Comparison of ENCODE assay signal across 23 cellular contexts in genomic region chr3:4595709-4596108, GRCh38.
DNase-seq lines count a peak whose midpoint lies in the region; ATAC-seq and TF ChIP-seq lines count a peak whose summit lies in the region.
"Had no signal": no experiment of that assay in that cellular context is flagged by ENCODE, and none has a peak within 500 bp of the region (broad histone marks: within the 10 kb centered on the region; RNA-seq: fewer than 3 reads in every experiment).

No MANE protein-coding gene starts in this region.

- H3K9me3 ChIP-seq in trophoblast cell (ENCODE audit: insufficient read depth, low read depth, low read length), result no peaks in the 10 kb centered on the region
- H3K9me3 ChIP-seq: Peyer's patch had no signal

- no peaks in the 10 kb centered on the region for H3K27me3 ChIP-seq in trophoblast cell (ENCODE audit: insufficient read depth, low read length)
- H3K27me3 ChIP-seq in mesendoderm (ENCODE audit: insufficient read depth, low read length, poor library complexity), result no peaks in the 10 kb centered on the region
- H3K27me3 ChIP-seq: BLaER1, Peyer's patch had no signal

- H2BK12ac ChIP-seq in trophoblast cell (ENCODE audit: low read length), result no peak overlapping the region

- peak; percentile 31 for DNase-seq in stimulated activated naive CD8-positive, alpha-beta T cell treated with anti-CD3 and anti-CD28 coated beads, Interleukin-15, Interleukin-2, amounts not matched to agents 100 U/mL and 50 U/mL, for 24 hours
- DNase-seq in stimulated activated naive CD8-positive, alpha-beta T cell treated with anti-CD3 and anti-CD28 coated beads, Interleukin-15, amount 100 ng/mL, for 72 hours, result no peak
- DNase-seq in activated T-helper 2 cell treated with anti-CD3 and anti-CD28 coated beads, Interferon-gamma antibody, Interleukin-2, Interleukin-4, amounts not matched to agents 10 μg/mL and 5 μg/mL and 100 μg/mL, durations not matched to agents 14 hours and 24 hours and 36 hours (ENCODE audit: low spot score), result no peak
- peak; percentile 45 for DNase-seq in nephron progenitor cell
- no peak for DNase-seq in type B pancreatic cell (ENCODE audit: extremely low spot score, unreplicated experiment)
- no peak for DNase-seq in trophoblast cell
- no peak for DNase-seq in mesendoderm
- no peak for DNase-seq in posterior cingulate gyrus
- DNase-seq: CD4-positive, alpha-beta T cell; COR-L47; DMS 273 treated with DMSO at 0.1 percent for 48 hours; DMS79 treated with DMSO at 0.1 percent for 48 hours; H7; NCI-H1092 treated with DMSO at 0.1 percent for 48 hours; NCI-H1436 treated with DMSO at 0.1 percent for 48 hours; NCI-H2029 treated with DMSO at 0.1 percent for 48 hours; NCI-H2171 treated with DMSO at 0.1 percent for 48 hours; NCI-H446; NCI-H526; Peyer's patch had no signal

- H2AK5ac ChIP-seq in trophoblast cell (ENCODE audit: low read length), result no peak overlapping the region
- H2AK5ac ChIP-seq in mesendoderm (ENCODE audit: low read length), result no peak overlapping the region

- H2BK120ac ChIP-seq in trophoblast cell (ENCODE audit: insufficient read depth, low read length, poor library complexity), result no peak overlapping the region
- H2BK120ac ChIP-seq in mesendoderm (ENCODE audit: low read depth, low read length), result no peak overlapping the region

- H3K27ac Mint-ChIP-seq in stimulated activated naive CD8-positive, alpha-beta T cell treated with anti-CD3 and anti-CD28 coated beads, Interleukin-15, amount 100 ng/mL, for 72 hours, result no peak overlapping the region
- peak overlapping the region; percentile 78 for H3K27ac Mint-ChIP-seq in activated T-helper 2 cell treated with anti-CD3 and anti-CD28 coated beads, Interferon-gamma antibody, Interleukin-2, Interleukin-4, amounts not matched to agents 10 μg/mL and 5 μg/mL and 100 μg/mL, durations not matched to agents 14 hours and 24 hours and 36 hours
- H3K27ac Mint-ChIP-seq in nephron progenitor cell (peak overlapping the region; percentile 98), type B pancreatic cell (no peak overlapping the region)
- H3K27ac Mint-ChIP-seq: CD4-positive, alpha-beta T cell had no signal

- H3K14ac ChIP-seq in trophoblast cell (ENCODE audit: low read length), result no peak overlapping the region

- H4K12ac ChIP-seq in trophoblast cell (ENCODE audit: low read depth, low read length), result no peak overlapping the region

- peaks cover 46% of the 10 kb centered on the region for H3K4me1 Mint-ChIP-seq in stimulated activated naive CD8-positive, alpha-beta T cell treated with anti-CD3 and anti-CD28 coated beads, Interleukin-15, amount 100 ng/mL, for 72 hours
- peaks cover 43% of the 10 kb centered on the region for H3K4me1 Mint-ChIP-seq in activated T-helper 2 cell treated with anti-CD3 and anti-CD28 coated beads, Interferon-gamma antibody, Interleukin-2, Interleukin-4, amounts not matched to agents 10 μg/mL and 5 μg/mL and 100 μg/mL, durations not matched to agents 14 hours and 24 hours and 36 hours (ENCODE audit: low read depth)
- peaks cover 87% of the 10 kb centered on the region for H3K4me1 Mint-ChIP-seq in nephron progenitor cell
- peaks cover 32% of the 10 kb centered on the region for H3K4me1 Mint-ChIP-seq in type B pancreatic cell (ENCODE audit: unreplicated experiment)

- H4K5ac ChIP-seq in mesendoderm (ENCODE audit: low read length), result no peak overlapping the region

- H3K4me2 ChIP-seq in trophoblast cell (ENCODE audit: low read length) (no peak overlapping the region), mesendoderm (ENCODE audit: low read length) (no peak overlapping the region)
- H3K4me2 ChIP-seq: BLaER1, KMS-11 had no signal

- H4K8ac ChIP-seq in trophoblast cell (ENCODE audit: low read depth, low read length), result no peak overlapping the region
- H4K8ac ChIP-seq in mesendoderm (ENCODE audit: low read depth, low read length), result no peak overlapping the region

- no peak overlapping the region for H2AFZ ChIP-seq in trophoblast cell (ENCODE audit: insufficient read depth, low read length, poor library complexity)

- H3K27me3 Mint-ChIP-seq in stimulated activated naive CD8-positive, alpha-beta T cell treated with anti-CD3 and anti-CD28 coated beads, Interleukin-15, amount 100 ng/mL, for 72 hours, result no peaks in the 10 kb centered on the region
- no peaks in the 10 kb centered on the region for H3K27me3 Mint-ChIP-seq in activated T-helper 2 cell treated with anti-CD3 and anti-CD28 coated beads, Interferon-gamma antibody, Interleukin-2, Interleukin-4, amounts not matched to agents 10 μg/mL and 5 μg/mL and 100 μg/mL, durations not matched to agents 14 hours and 24 hours and 36 hours (ENCODE audit: low read depth)
- no peaks in the 10 kb centered on the region for H3K27me3 Mint-ChIP-seq in nephron progenitor cell (ENCODE audit: low read depth, poor library complexity)
- H3K27me3 Mint-ChIP-seq in type B pancreatic cell, result no peaks in the 10 kb centered on the region
- H3K27me3 Mint-ChIP-seq: CD4-positive, alpha-beta T cell had no signal

- H3K79me2 ChIP-seq in trophoblast cell (ENCODE audit: control insufficient read depth, insufficient read depth, low read length, poor library complexity), result no peaks in the 10 kb centered on the region
- H3K79me2 ChIP-seq in mesendoderm (ENCODE audit: control insufficient read depth, insufficient read depth, low read length), result no peaks in the 10 kb centered on the region

- H2BK15ac ChIP-seq in mesendoderm (replicated peaks; ENCODE audit: low read depth), result no peak overlapping the region

- intact Hi-C loops in activated T-helper 2 cell treated with anti-CD3 and anti-CD28 coated beads, Interferon-gamma antibody, Interleukin-2, Interleukin-4, amounts not matched to agents 10 μg/mL and 5 μg/mL and 100 μg/mL, durations not matched to agents 14 hours and 24 hours and 36 hours (cut with micrococcal nuclease), result loop anchor here (2.0 to 5.0 kb wide), 3 partner anchors 37 to 245 kb away; no protein-coding TSS in a partner anchor
- intact Hi-C loops in posterior cingulate gyrus (cut with DNase I), result no loop called here

- peaks cover 8% of the 10 kb centered on the region in 2 donors for H3K9me3 Mint-ChIP-seq in stimulated activated naive CD8-positive, alpha-beta T cell treated with anti-CD3 and anti-CD28 coated beads, Interleukin-15, amount 100 ng/mL, for 72 hours
- peaks cover 9% of the 10 kb centered on the region for H3K9me3 Mint-ChIP-seq in activated T-helper 2 cell treated with anti-CD3 and anti-CD28 coated beads, Interferon-gamma antibody, Interleukin-2, Interleukin-4, amounts not matched to agents 10 μg/mL and 5 μg/mL and 100 μg/mL, durations not matched to agents 14 hours and 24 hours and 36 hours
- H3K9me3 Mint-ChIP-seq in nephron progenitor cell (peaks cover 57% of the 10 kb centered on the region), type B pancreatic cell (no peaks in the 10 kb centered on the region)
- H3K9me3 Mint-ChIP-seq: CD4-positive, alpha-beta T cell had no signal

- H3K36me3 Mint-ChIP-seq in activated T-helper 2 cell treated with anti-CD3 and anti-CD28 coated beads, Interferon-gamma antibody, Interleukin-2, Interleukin-4, amounts not matched to agents 10 μg/mL and 5 μg/mL and 100 μg/mL, durations not matched to agents 14 hours and 24 hours and 36 hours (ENCODE audit: low read depth), result peaks cover 24% of the 10 kb centered on the region
- peaks cover 60% of the 10 kb centered on the region for H3K36me3 Mint-ChIP-seq in nephron progenitor cell (ENCODE audit: low read depth)
- H3K36me3 Mint-ChIP-seq in type B pancreatic cell, result no peaks in the 10 kb centered on the region

- WGBS in trophoblast cell (ENCODE audit: extremely low coverage, insufficient coverage, insufficient read length), result no CpG with 5 or more reads among the region's 6 CpGs
- no CpG with 5 or more reads among the region's 6 CpGs for WGBS in mesendoderm (ENCODE audit: extremely low coverage, insufficient coverage, low lambda C conversion rate)

- H3K36me3 ChIP-seq in trophoblast cell (ENCODE audit: control insufficient read depth in 1 of 2, insufficient read depth in 2 of 2, low read length in 2 of 2), result no peaks in the 10 kb centered on the region
- H3K36me3 ChIP-seq in mesendoderm (ENCODE audit: control insufficient read depth, insufficient read depth, low read length), result no peaks in the 10 kb centered on the region
- H3K36me3 ChIP-seq: Peyer's patch had no signal

- H3K4me3 ChIP-seq in trophoblast cell (ENCODE audit: low read depth, low read length) (no peak overlapping the region), mesendoderm (ENCODE audit: low read length) (no peak overlapping the region)
- H3K4me3 ChIP-seq: BLaER1, GM12878, Peyer's patch had no signal

- H3K79me1 ChIP-seq in trophoblast cell (ENCODE audit: low read length) (no peaks in the 10 kb centered on the region), mesendoderm (ENCODE audit: low read length) (no peaks in the 10 kb centered on the region)

- no peak overlapping the region for H3K4me3 Mint-ChIP-seq in stimulated activated naive CD8-positive, alpha-beta T cell treated with anti-CD3 and anti-CD28 coated beads, Interleukin-15, amount 100 ng/mL, for 72 hours
- H3K4me3 Mint-ChIP-seq in activated T-helper 2 cell treated with anti-CD3 and anti-CD28 coated beads, Interferon-gamma antibody, Interleukin-2, Interleukin-4, amounts not matched to agents 10 μg/mL and 5 μg/mL and 100 μg/mL, durations not matched to agents 14 hours and 24 hours and 36 hours (ENCODE audit: low read depth), result no peak overlapping the region
- H3K4me3 Mint-ChIP-seq in nephron progenitor cell (peak overlapping the region; percentile 8), type B pancreatic cell (peak overlapping the region; percentile 33)
- H3K4me3 Mint-ChIP-seq: CD4-positive, alpha-beta T cell had no signal

- TF ChIP-seq CTCF in nephron progenitor cell (IDR thresholded peaks at IDR 0.05), result no peak
- no peak for TF ChIP-seq CTCF in type B pancreatic cell (conservative IDR thresholded peaks at IDR 0.05)

- H3K4me1 ChIP-seq in trophoblast cell (ENCODE audit: control insufficient read depth in 1 of 2, insufficient read depth in 2 of 2, low read length in 2 of 2), result no peaks in the 10 kb centered on the region
- H3K4me1 ChIP-seq in mesendoderm (ENCODE audit: control insufficient read depth, low read depth, low read length), result no peaks in the 10 kb centered on the region
- H3K4me1 ChIP-seq: BLaER1, Peyer's patch had no signal

- H3K4ac ChIP-seq in trophoblast cell (ENCODE audit: low read depth, low read length) (no peak overlapping the region), mesendoderm (ENCODE audit: low read depth, low read length) (no peak overlapping the region)

- no peak overlapping the region for H3K18ac ChIP-seq in trophoblast cell (ENCODE audit: low read length)
- no peak overlapping the region for H3K18ac ChIP-seq in mesendoderm (ENCODE audit: low read length)

- no peak overlapping the region for H3K56ac ChIP-seq in mesendoderm (ENCODE audit: low read length)

- ATAC-seq in stimulated activated naive CD8-positive, alpha-beta T cell treated with anti-CD3 and anti-CD28 coated beads, Interleukin-15, Interleukin-2, amounts not matched to agents 100 U/mL and 50 U/mL, for 24 hours, result peak; percentile 84
- ATAC-seq in stimulated activated naive CD8-positive, alpha-beta T cell treated with anti-CD3 and anti-CD28 coated beads, Interleukin-15, amount 100 ng/mL, for 72 hours, result no peak
- ATAC-seq: GM12878 had no signal

- H3K27ac ChIP-seq in trophoblast cell (ENCODE audit: low read depth, low read length), result no peak overlapping the region
- H3K27ac ChIP-seq in mesendoderm (ENCODE audit: low read depth, low read length), result no peak overlapping the region
- H3K27ac ChIP-seq: BLaER1, KMS-11, Peyer's patch had no signal

- H3K9ac ChIP-seq in trophoblast cell (ENCODE audit: low read length), result no peak overlapping the region
- H3K9ac ChIP-seq in mesendoderm (ENCODE audit: low read length), result no peak overlapping the region
- H3K9ac ChIP-seq: BLaER1, KMS-11 had no signal

- H3K23ac ChIP-seq in trophoblast cell (ENCODE audit: low read length) (no peak overlapping the region), mesendoderm (ENCODE audit: low read length) (no peak overlapping the region)

- no peak overlapping the region for H4K91ac ChIP-seq in trophoblast cell (ENCODE audit: low read depth, low read length)

- H2BK5ac ChIP-seq in trophoblast cell (ENCODE audit: low read depth, low read length, poor library complexity) (no peak overlapping the region), mesendoderm (ENCODE audit: low read length) (no peak overlapping the region)

Comparison
In these comparisons a context has a peak if more than half of its experiments do, and no peak if none do; other contexts are left out.
1. DNase-seq: peak in stimulated activated naive CD8-positive, alpha-beta T cell treated with anti-CD3 and anti-CD28 coated beads, Interleukin-15, Interleukin-2, amounts not matched to agents 100 U/mL and 50 U/mL, for 24 hours (single experiment) and nephron progenitor cell (single experiment); none in stimulated activated naive CD8-positive, alpha-beta T cell treated with anti-CD3 and anti-CD28 coated beads, Interleukin-15, amount 100 ng/mL, for 72 hours (0 of 2), activated T-helper 2 cell treated with anti-CD3 and anti-CD28 coated beads, Interferon-gamma antibody, Interleukin-2, Interleukin-4, amounts not matched to agents 10 μg/mL and 5 μg/mL and 100 μg/mL, durations not matched to agents 14 hours and 24 hours and 36 hours (single experiment), type B pancreatic cell (single experiment), trophoblast cell (0 of 2), mesendoderm (single experiment) and posterior cingulate gyrus (0 of 10).
2. H3K27ac Mint-ChIP-seq: peak in activated T-helper 2 cell treated with anti-CD3 and anti-CD28 coated beads, Interferon-gamma antibody, Interleukin-2, Interleukin-4, amounts not matched to agents 10 μg/mL and 5 μg/mL and 100 μg/mL, durations not matched to agents 14 hours and 24 hours and 36 hours (single experiment) and nephron progenitor cell (single experiment); none in stimulated activated naive CD8-positive, alpha-beta T cell treated with anti-CD3 and anti-CD28 coated beads, Interleukin-15, amount 100 ng/mL, for 72 hours (0 of 2) and type B pancreatic cell (single experiment).
3. H3K4me3 Mint-ChIP-seq: peak in nephron progenitor cell (single experiment) and type B pancreatic cell (single experiment); none in stimulated activated naive CD8-positive, alpha-beta T cell treated with anti-CD3 and anti-CD28 coated beads, Interleukin-15, amount 100 ng/mL, for 72 hours (0 of 2) and activated T-helper 2 cell treated with anti-CD3 and anti-CD28 coated beads, Interferon-gamma antibody, Interleukin-2, Interleukin-4, amounts not matched to agents 10 μg/mL and 5 μg/mL and 100 μg/mL, durations not matched to agents 14 hours and 24 hours and 36 hours (single experiment).